ENCODE assay signal across 16 cellular contexts in genomic region chr2:236935131-236935530, GRCh38.
DNase-seq lines count a peak whose midpoint lies in the region; ATAC-seq and TF ChIP-seq lines count a peak whose summit lies in the region.
"Had no signal": no experiment of that assay in that cellular context is flagged by ENCODE, and none has a peak within 500 bp of the region (broad histone marks: within the 10 kb centered on the region; RNA-seq: fewer than 3 reads in every experiment).

No MANE protein-coding gene starts in this region.

- H3K9me3 Mint-ChIP-seq in osteocyte (ENCODE audit: unreplicated experiment) = peaks cover 5% of the 10 kb centered on the region
- H3K9me3 Mint-ChIP-seq: CD8-positive, alpha-beta T cell had no signal

- ATAC-seq in heart left ventricle (no peak), GM19452 (IDR thresholded peaks at IDR 0.05; ENCODE audit: unreplicated experiment) (no peak), foreskin keratinocyte (no peak)
- ATAC-seq: CD8-positive, alpha-beta T cell had no signal

- H3K4me3 ChIP-seq in right atrium auricular region = no peak overlapping the region
- no peak overlapping the region for H3K4me3 ChIP-seq in heart left ventricle
- H3K4me3 ChIP-seq: HAP-1 had no signal

- H3K27ac Mint-ChIP-seq in osteocyte (ENCODE audit: unreplicated experiment) = no peak overlapping the region
- H3K27ac Mint-ChIP-seq: CD14-positive monocyte; CD8-positive, alpha-beta T cell had no signal

- intact Hi-C loops in heart left ventricle (cut with DNase I) = no loop called here

- no peak overlapping the region for H3K4me3 Mint-ChIP-seq in osteocyte (ENCODE audit: unreplicated experiment)
- H3K4me3 Mint-ChIP-seq: CD14-positive monocyte; CD8-positive, alpha-beta T cell had no signal

- H3K27ac ChIP-seq in right atrium auricular region (no peak overlapping the region), heart left ventricle (no peak overlapping the region), foreskin keratinocyte (no peak overlapping the region)
- H3K27ac ChIP-seq: 22Rv1 had no signal

- 72 to 89% (median 85%) methylated on average over 4 of the region's 4 CpGs for WGBS in heart left ventricle, 4 donors

- H3K27me3 Mint-ChIP-seq in osteocyte (ENCODE audit: unreplicated experiment) = peaks cover 61% of the 10 kb centered on the region

- DNase-seq in right atrium auricular region (ENCODE audit: low spot score) (peak; percentile 38), heart left ventricle (no peak), islet precursor cell (peak; percentile 25), osteocyte (ENCODE audit: extremely low spot score, unreplicated experiment) (peak; percentile 62), midbrain (lab: John Stamatoyannopoulos, UW) (no peak), foreskin keratinocyte (no peak)
- DNase-seq: CD8-positive, alpha-beta T cell; COR-L47; DMS153; DMS79 treated with DMSO at 0.1 percent for 48 hours; EL; GDM1 had no signal

- H3K27me3 ChIP-seq in right atrium auricular region (no peaks in the 10 kb centered on the region), heart left ventricle (no peaks in the 10 kb centered on the region), foreskin keratinocyte (peaks cover 2% of the 10 kb centered on the region)

- no peak for TF ChIP-seq CTCF in right atrium auricular region (IDR thresholded peaks at IDR 0.05)
- no peak for TF ChIP-seq CTCF in heart left ventricle (IDR thresholded peaks at IDR 0.05)
- TF ChIP-seq CTCF in osteocyte (IDR thresholded peaks at IDR 0.05) = no peak
- TF ChIP-seq CTCF in foreskin keratinocyte (conservative IDR thresholded peaks at IDR 0.05) = no peak

- no peaks in the 10 kb centered on the region for H3K36me3 Mint-ChIP-seq in osteocyte (ENCODE audit: unreplicated experiment)
- H3K36me3 Mint-ChIP-seq: CD14-positive monocyte; CD8-positive, alpha-beta T cell had no signal

- no peaks in the 10 kb centered on the region for H3K4me1 Mint-ChIP-seq in osteocyte (ENCODE audit: unreplicated experiment)

- no peaks in the 10 kb centered on the region for H3K9me3 ChIP-seq in right atrium auricular region
- H3K9me3 ChIP-seq in heart left ventricle = no peaks in the 10 kb centered on the region
- H3K9me3 ChIP-seq: HAP-1 had no signal

- TF ChIP-seq POLR2A in heart left ventricle (IDR thresholded peaks at IDR 0.05) = no peak

- H3K4me1 ChIP-seq in right atrium auricular region = no peaks in the 10 kb centered on the region
- H3K4me1 ChIP-seq in heart left ventricle = no peaks in the 10 kb centered on the region
- H3K4me1 ChIP-seq in foreskin keratinocyte = no peaks in the 10 kb centered on the region
- H3K4me1 ChIP-seq: HAP-1 had no signal

- H3K36me3 ChIP-seq in right atrium auricular region (no peaks in the 10 kb centered on the region), heart left ventricle (no peaks in the 10 kb centered on the region)
- H3K36me3 ChIP-seq: HAP-1 had no signal

Comparison
In these comparisons a context has a peak if more than half of its experiments do, and no peak if none do; other contexts are left out.
1. DNase-seq: peak in right atrium auricular region (single experiment), islet precursor cell (single experiment) and osteocyte (single experiment); none in heart left ventricle (0 of 5), midbrain (single experiment) and foreskin keratinocyte (0 of 2).